ENCODE assay signal across 1 cellular context in genomic region chr4:39458505-39459300, GRCh38.
TF ChIP-seq lines count a peak whose summit lies in the region.

LIAS (plus strand) TSS chr4:39459056; CDS start chr4:39459118, 62 bp downstream.
RPL9 (minus strand) TSS chr4:39458922; CDS start chr4:39458439, 483 bp downstream.

TF ChIP-seq in HepG2, 621 proteins besides CTCF, POLR2A, EP300 and RAD21 (continued from another document and continues in another):
- TF ChIP-seq ZBTB14 (CRISPR knock-in tag; IDR thresholded peaks at IDR 0.05) (0 out of 2 replicates have a peak, but pooled peaks have one; percentile 21), ARNT (IDR thresholded peaks at IDR 0.05) (no peak), JUND (CRISPR knock-in tag; IDR thresholded peaks at IDR 0.05) (peak; percentile 68; the same call in 1 of the 2 replicates), RFX5 (IDR thresholded peaks at IDR 0.05; ENCODE audit: low read depth, low read length) (peak; percentile 71; the same call in 1 of the 2 replicates), ZFP41 (CRISPR knock-in tag; IDR thresholded peaks at IDR 0.05; ENCODE audit: borderline replicate concordance) (peak; percentile 1; the same call in 1 of the 2 replicates), ZNF343 (CRISPR knock-in tag; IDR thresholded peaks at IDR 0.05) (0 out of 2 replicates have a peak, but pooled peaks have one; percentile 51), ZNF280D (CRISPR knock-in tag; IDR thresholded peaks at IDR 0.05) (peak; percentile 43; the same call in 1 of the 2 replicates), LCORL (IDR thresholded peaks at IDR 0.05) (no peak), LCORL (CRISPR knock-in tag; IDR thresholded peaks at IDR 0.05) (no peak), REL (CRISPR knock-in tag; conservative IDR thresholded peaks at IDR 0.05) (no peak), ZNF263 (CRISPR knock-in tag; IDR thresholded peaks at IDR 0.05) (no peak; the same call in none of the 2 replicates), HCFC1 (IDR thresholded peaks at IDR 0.05; ENCODE audit: low read depth, low read length) (peak; percentile 81), ZFP90 (CRISPR knock-in tag; IDR thresholded peaks at IDR 0.05; ENCODE audit: borderline replicate concordance) (peak; percentile 95), ZNF280B (CRISPR knock-in tag; IDR thresholded peaks at IDR 0.05; ENCODE audit: borderline replicate concordance) (peak; percentile 70), SYNCRIP (IDR thresholded peaks at IDR 0.05; ENCODE audit: insufficient read depth, low read depth, low read length) (no peak), FOXJ3 (CRISPR knock-in tag; IDR thresholded peaks at IDR 0.05; ENCODE audit: borderline replicate concordance) (peak; percentile 43; the same call in 1 of the 2 replicates), ZMYM3 (CRISPR knock-in tag; IDR thresholded peaks at IDR 0.05) (peak; percentile 54; the same call in 1 of the 2 replicates), ZNF547 (CRISPR knock-in tag; IDR thresholded peaks at IDR 0.05) (no peak), JDP2 (CRISPR knock-in tag; IDR thresholded peaks at IDR 0.05; ENCODE audit: borderline replicate concordance) (no peak), IRF9 (CRISPR knock-in tag; IDR thresholded peaks at IDR 0.05; ENCODE audit: borderline replicate concordance) (peak; percentile 40; the same call in 1 of the 2 replicates), PRMT3 (CRISPR knock-in tag; IDR thresholded peaks at IDR 0.05; ENCODE audit: borderline replicate concordance, low read depth) (no peak), ZNF350 (CRISPR knock-in tag; IDR thresholded peaks at IDR 0.05; ENCODE audit: borderline replicate concordance, low read depth) (peak; percentile 60; the same call in 1 of the 2 replicates), UBTF (CRISPR knock-in tag; IDR thresholded peaks at IDR 0.05) (peak; percentile 65), ZNF704 (CRISPR knock-in tag; IDR thresholded peaks at IDR 0.05; ENCODE audit: borderline replicate concordance) (peak; percentile 80; the same call in 1 of the 2 replicates), NFATC3 (CRISPR knock-in tag; IDR thresholded peaks at IDR 0.05) (no peak), GMEB1 (CRISPR knock-in tag; IDR thresholded peaks at IDR 0.05; ENCODE audit: borderline replicate concordance) (peak; percentile 100), ARNTL (CRISPR knock-in tag; IDR thresholded peaks at IDR 0.05) (0 out of 2 replicates have a peak, but pooled peaks have one; percentile 62), ZSCAN5A (CRISPR knock-in tag; IDR thresholded peaks at IDR 0.05; ENCODE audit: borderline replicate concordance) (peak; percentile 79; the same call in 1 of the 2 replicates), ZMAT5 (CRISPR knock-in tag; IDR thresholded peaks at IDR 0.05; ENCODE audit: borderline replicate concordance, low read depth) (no peak), ZNF577 (CRISPR knock-in tag; IDR thresholded peaks at IDR 0.05; ENCODE audit: borderline replicate concordance, low read depth) (0 out of 2 replicates have a peak, but pooled peaks have one; percentile 28), TFAP4 (IDR thresholded peaks at IDR 0.05; ENCODE audit: borderline replicate concordance, low read depth) (no peak), TCF7L2 (IDR thresholded peaks at IDR 0.05; ENCODE audit: low read depth, low read length) (no peak), XRCC5 (optimal IDR thresholded peaks at IDR 0.05; ENCODE audit: low read length) (peak; percentile 62), NFE2L2 (IDR thresholded peaks at IDR 0.05; ENCODE audit: low read length) (no peak), MED13 (CRISPR knock-in tag; IDR thresholded peaks at IDR 0.05) (0 out of 2 replicates have a peak, but pooled peaks have one; percentile 49), FOXK1 (CRISPR knock-in tag; IDR thresholded peaks at IDR 0.05; ENCODE audit: borderline replicate concordance, low read depth) (peak; percentile 96; the same call in 1 of the 2 replicates), ATF1 (CRISPR knock-in tag; IDR thresholded peaks at IDR 0.05) (peak; percentile 100), SRF (IDR thresholded peaks at IDR 0.05; ENCODE audit: low read depth, low read length) (peak; percentile 31; the same call in 1 of the 2 replicates), CENPT (CRISPR knock-in tag; IDR thresholded peaks at IDR 0.05; ENCODE audit: low read depth) (no peak; the same call in 1 of the 2 replicates), THAP11 (CRISPR knock-in tag; IDR thresholded peaks at IDR 0.05) (peak; percentile 95), KAT2B (IDR thresholded peaks at IDR 0.05; ENCODE audit: borderline replicate concordance, low read depth, low read length) (0 out of 2 replicates have a peak, but pooled peaks have one; percentile 15), KLF12 (CRISPR knock-in tag; IDR thresholded peaks at IDR 0.05; ENCODE audit: borderline replicate concordance) (peak; percentile 86; the same call in 1 of the 2 replicates), ZNF160 (CRISPR knock-in tag; IDR thresholded peaks at IDR 0.05) (peak; percentile 81), ZNF781 (CRISPR knock-in tag; IDR thresholded peaks at IDR 0.05; ENCODE audit: borderline replicate concordance, not compliant biosample characterization) (peak; percentile 14), ZNF550 (CRISPR knock-in tag; IDR thresholded peaks at IDR 0.05; ENCODE audit: borderline replicate concordance) (no peak), HMGXB4 (CRISPR knock-in tag; IDR thresholded peaks at IDR 0.05; ENCODE audit: borderline replicate concordance in 1 of 2, low read depth in 1 of 2) (peak; percentile 71 to 84; a peak in 3 of 4 replicates), ZNF33B (CRISPR knock-in tag; IDR thresholded peaks at IDR 0.05) (peak; percentile 70; the same call in 1 of the 2 replicates)
